8 cellular contexts compared by ENCODE assay signal in genomic region chr6:82365011-82365751, GRCh38. TPM values are rescaled to one million over a fixed set of nuclear protein-coding genes. Genes with fewer than 3 reads are reported as not detected.
DNase-seq lines count a peak whose midpoint lies in the region; ATAC-seq, FAIRE-seq and TF ChIP-seq lines count a peak whose summit lies in the region.

No MANE protein-coding gene starts in this region.

- FAIRE-seq in H1 (lab: Jason Lieb, UNC) (no peak), urothelium cell line (lab: Jason Lieb, UNC) (no peak)

- H3K23ac ChIP-seq in H1 (ENCODE audit: insufficient read length) = no peak overlapping the region

- 2% methylated on average over 61 of the region's 67 CpGs; no CpG with 5 or more reads in 1 of the 2 experiments for WGBS in H1 (ENCODE audit: extremely low coverage in 1 of 2, insufficient coverage in 1 of 2, insufficient read length in 1 of 2, insufficient replicate concordance in 2 of 2, low coverage in 1 of 2, low lambda C conversion rate in 2 of 2, missing lambda C conversion rate in 1 of 2), 2 experiments
- WGBS in mesodermal cell (ENCODE audit: insufficient coverage in 2 of 2), 2 experiments = 5 to 7% methylated on average over 44 to 52 of the region's 67 CpGs

- peaks cover 5 to 16% (median 7%) of the 10 kb centered on the region in 4 experiments for H3K4me1 ChIP-seq in H1 (replicated peaks in 1 of 4; ENCODE audit: control insufficient read depth in 3 of 4, insufficient read depth in 4 of 4, low read length in 3 of 4)
- H3K4me1 ChIP-seq in mesodermal cell (ENCODE audit: control insufficient read depth, insufficient read depth, low read length, poor library complexity, severe bottlenecking) = peaks cover 3% of the 10 kb centered on the region

- no peak overlapping the region for H3K14ac ChIP-seq in H1 (ENCODE audit: insufficient read length)

- H3K79me2 ChIP-seq in H1 (ENCODE audit: control insufficient read depth in 1 of 2, insufficient read depth in 2 of 2, low read length in 2 of 2) = peaks cover 0 to 21% of the 10 kb centered on the region in 2 experiments; a peak in 3 of 4 replicates

- TF ChIP-seq POLR2A in H1 (IDR thresholded peaks at IDR 0.05; ENCODE audit: control extremely low read depth in 1 of 2, low read depth in 2 of 2, low read length in 2 of 2) = no peak

- H4K91ac ChIP-seq in H1 (replicated peaks; ENCODE audit: insufficient read length, low read length) = peak overlapping the region; percentile 15

- DNase-seq in COR-L47 (lab: John Stamatoyannopoulos, UW) (peak; percentile 46), RPMI8226 (peak; percentile 7), H1 (ENCODE audit: low read depth in 1 of 2, low spot score in 2 of 2) (peak in 1 of 2 experiments; percentile 75), urothelium cell line (ENCODE audit: low spot score) (peak; percentile 53), occipital lobe (lab: John Stamatoyannopoulos, UW) (no peak), HuH-7.5 (ENCODE audit: low spot score) (no peak)

- H2BK15ac ChIP-seq in H1 (ENCODE audit: low read length) = no peak overlapping the region

- peaks cover 0 to 11% (median 2%) of the 10 kb centered on the region in 4 experiments; a peak in 2 of 8 replicates for H3K36me3 ChIP-seq in H1 (ENCODE audit: control insufficient read depth in 2 of 4, insufficient read depth in 4 of 4, low read length in 3 of 4)
- H3K36me3 ChIP-seq in mesodermal cell (ENCODE audit: control insufficient read depth, insufficient read depth, low read length) = peaks cover 11% of the 10 kb centered on the region

- peak overlapping the region; percentile 28 for H3K56ac ChIP-seq in H1 (replicated peaks; ENCODE audit: insufficient read length, low read depth, low read length)

- peak overlapping the region; percentile 83 to 98 for H3K4me2 ChIP-seq in H1 (ENCODE audit: insufficient read depth in 1 of 2, low read depth in 2 of 2, low read length in 2 of 2)

- H2BK120ac ChIP-seq in H1 (replicated peaks; ENCODE audit: low read depth, low read length) = no peak overlapping the region

- no peaks in the 10 kb centered on the region for H3K79me1 ChIP-seq in H1 (ENCODE audit: low read depth, low read length)

- POLR2A ChIA-PET in H1 (lab: Charles Lee; ENCODE audit: partially characterized antibody) = interaction anchor here (0.9 to 1.3 kb wide), 3 partner anchors 15 to 193 kb away, joined by 3 to 5 read pairs (median 3); no protein-coding TSS in a partner anchor

- H2AFZ ChIP-seq in H1 (ENCODE audit: low read length) = peak overlapping the region; percentile 51; the same call in 1 of the 2 replicates

- H3K4me3 ChIP-seq in H1 (ENCODE audit: extremely low read depth in 1 of 4, insufficient read depth in 2 of 4, low read depth in 3 of 4, low read length in 4 of 4) (peak overlapping the region; percentile 70 to 97 (median 80)), mesodermal cell (ENCODE audit: extremely low read depth, insufficient read depth, low read length, poor library complexity, severe bottlenecking) (peak overlapping the region; percentile 77)

- TF ChIP-seq CTCF in H1 (IDR thresholded peaks at IDR 0.05; ENCODE audit: control extremely low read depth in 1 of 3, insufficient read depth in 1 of 3, low read depth in 1 of 3, low read length in 3 of 3) = peak in 1 of 3 experiments; percentile 5; a peak in 2 of 4 replicates

- no peaks in the 10 kb centered on the region; a peak in 1 of 7 replicates for H3K27me3 ChIP-seq in H1 (replicated peaks in 1 of 4; ENCODE audit: control insufficient read depth in 3 of 4, extremely low read depth in 1 of 4, insufficient read depth in 3 of 4, low read length in 3 of 4)

- H4K8ac ChIP-seq in H1 (ENCODE audit: extremely low read depth, insufficient read depth, low read length) = peak overlapping the region; percentile 96

- H3K9ac ChIP-seq in H1 (replicated peaks in 1 of 4; ENCODE audit: extremely low read depth in 1 of 4, low read depth in 3 of 4, low read length in 3 of 4) = peak overlapping the region in 3 of 4 experiments; percentile 68 to 69 (median 68); a peak in 6 of 7 replicates

- no peak; a peak in 1 of 4 replicates for TF ChIP-seq RAD21 in H1 (IDR thresholded peaks at IDR 0.05 in 1 of 2, conservative IDR thresholded peaks at IDR 0.05 in 1 of 2; ENCODE audit: low read depth in 2 of 2, low read length in 2 of 2)

- H2BK20ac ChIP-seq in H1 (ENCODE audit: low read length) = no peak overlapping the region

- no peak for TF ChIP-seq EP300 in H1 (IDR thresholded peaks at IDR 0.05; ENCODE audit: borderline replicate concordance in 1 of 2, low read depth in 2 of 2, low read length in 2 of 2)

- no peak overlapping the region; the same call in 1 of the 2 replicates for H2AK5ac ChIP-seq in H1 (ENCODE audit: low read depth, low read length)

- peak overlapping the region; percentile 78; the same call in 1 of the 2 replicates for H2BK12ac ChIP-seq in H1 (ENCODE audit: low read depth, low read length)

- H3K4ac ChIP-seq in H1 (replicated peaks; ENCODE audit: insufficient read length, low read depth, low read length) = peak overlapping the region; percentile 19

- peak overlapping the region; percentile 41 for H4K5ac ChIP-seq in H1 (ENCODE audit: insufficient read length, low read depth, low read length)

- CTCF ChIA-PET in H1 (lab: Charles Lee; ENCODE audit: partially characterized antibody) = interaction anchor here (0.7 to 1.4 kb wide), 8 partner anchors 8 to 112 kb away, joined by 3 to 5 read pairs (median 3); no protein-coding TSS in a partner anchor

- peak overlapping the region; percentile 95 for H3K18ac ChIP-seq in H1 (ENCODE audit: extremely low read depth, low read length)

- H3K23me2 ChIP-seq in H1 (ENCODE audit: low read depth, low read length) = peaks cover 10% of the 10 kb centered on the region; the same call in 1 of the 2 replicates

- H4K20me1 ChIP-seq in H1 (replicated peaks in 1 of 2; ENCODE audit: control insufficient read depth in 1 of 2, insufficient read depth in 2 of 2, low read length in 2 of 2) = peaks cover 0 to 3% of the 10 kb centered on the region in 2 experiments

- no peaks in the 10 kb centered on the region for H3K9me3 ChIP-seq in H1 (ENCODE audit: insufficient read depth in 2 of 2, low read depth in 1 of 2, low read length in 1 of 2)
- H3K9me3 ChIP-seq in mesodermal cell (ENCODE audit: control insufficient read depth, low read length) = no peaks in the 10 kb centered on the region

- peak; percentile 25 for ATAC-seq in GM21786 (IDR thresholded peaks at IDR 0.05; ENCODE audit: unreplicated experiment)

- no peak overlapping the region; the same call in 1 of the 2 replicates for H3K27ac ChIP-seq in H1 (ENCODE audit: low read depth, low read length)
- peak overlapping the region; percentile 8 for H3K27ac ChIP-seq in mesodermal cell (ENCODE audit: low read depth, low read length, severe bottlenecking)

- H2BK5ac ChIP-seq in H1 (ENCODE audit: low read depth, low read length) = 0 out of 2 replicates have a peak overlapping the region, but pooled peaks have one; percentile 56

TF ChIP-seq in H1, 55 proteins besides CTCF, POLR2A, EP300 and RAD21 (continues in another document):
- TF ChIP-seq SIRT6 (IDR thresholded peaks at IDR 0.05; ENCODE audit: low read length) = no peak
- TF ChIP-seq CEBPB (IDR thresholded peaks at IDR 0.05; ENCODE audit: low read depth, low read length) = no peak
- TF ChIP-seq SUZ12 (IDR thresholded peaks at IDR 0.05; ENCODE audit: low read length) = peak; percentile 44; the same call in 1 of the 2 replicates
- TF ChIP-seq SP4 (IDR thresholded peaks at IDR 0.05; ENCODE audit: low read length) = no peak
- TF ChIP-seq PHF8 (conservative IDR thresholded peaks at IDR 0.05; ENCODE audit: low read depth, low read length) = 0 out of 2 replicates have a peak, but pooled peaks have one; percentile 14
- TF ChIP-seq TAF1 (IDR thresholded peaks at IDR 0.05; ENCODE audit: low read depth, low read length) = peak; percentile 20; the same call in 1 of the 2 replicates
- no peak for TF ChIP-seq ZNF274 (IDR thresholded peaks at IDR 0.05; ENCODE audit: borderline replicate concordance, extremely low read depth, low read length)
- 0 out of 2 replicates have a peak, but pooled peaks have one; percentile 40 for TF ChIP-seq YY1 (IDR thresholded peaks at IDR 0.05; ENCODE audit: low read depth, low read length)
- no peak for TF ChIP-seq BCL11A (IDR thresholded peaks at IDR 0.05; ENCODE audit: low read depth in 2 of 2, low read length in 2 of 2)
- TF ChIP-seq TCF12 (IDR thresholded peaks at IDR 0.05; ENCODE audit: low read depth, low read length) = no peak
- TF ChIP-seq TAF7 (optimal IDR thresholded peaks at IDR 0.05; ENCODE audit: borderline replicate concordance, low read depth, low read length) = no peak
- no peak for TF ChIP-seq EZH2 (IDR thresholded peaks at IDR 0.05; ENCODE audit: low read depth, low read length, severe bottlenecking)
- TF ChIP-seq CREB1 (IDR thresholded peaks at IDR 0.05) = no peak
- 0 out of 4 replicates have a peak, but pooled peaks of 1 of the 2 experiments have one; percentile 18 for TF ChIP-seq HDAC2 (IDR thresholded peaks at IDR 0.05; ENCODE audit: borderline replicate concordance in 1 of 2, low read depth in 2 of 2, low read length in 2 of 2)
- TF ChIP-seq SIX5 (IDR thresholded peaks at IDR 0.05; ENCODE audit: low read depth, low read length) = no peak
- TF ChIP-seq KDM4A (IDR thresholded peaks at IDR 0.05; ENCODE audit: low read depth, low read length, severe bottlenecking) = peak; percentile 83
- no peak for TF ChIP-seq CBX5 (IDR thresholded peaks at IDR 0.05; ENCODE audit: low read depth, low read length)
- no peak for TF ChIP-seq GTF2F1 (IDR thresholded peaks at IDR 0.05; ENCODE audit: borderline replicate concordance, low read depth, low read length)
- TF ChIP-seq CHD1 (IDR thresholded peaks at IDR 0.05; ENCODE audit: low read depth, low read length) = no peak

RNA-seq across cellular contexts. Expression of gene TPBG, which starts 1.6 kb away (rescaled TPM):
- 28.4 and 29.5 TPM in 2 replicates for total RNA-seq in H1 (2021; fragmentation: NEBNext Ultra II Directional; extraction: Animal tissue kit (Norgen Biotek cat#: 25700))
- polyA plus RNA-seq in H1 (2011; rRNA removed) = 33.6 and 44.1 TPM in 2 replicates
- polyA plus RNA-seq in H1 (2011; cell fraction: cytosol; rRNA removed) = 31.6 TPM
- 72.3 TPM for polyA plus RNA-seq in H1 (2011; cell fraction: nucleus; rRNA removed)
- 20.7 to 25.7 TPM (median 23.0 TPM) in 4 replicates for polyA plus RNA-seq in H1 (2012, experiment 1 of 2)
- polyA plus RNA-seq in H1 (2012, experiment 2 of 2) = 16.8 TPM
- 47.0 TPM for polyA plus RNA-seq in H1 (2013, experiment 1 of 2)
- polyA plus RNA-seq in H1 (2013, experiment 2 of 2) = 43.4 TPM
- polyA minus RNA-seq in H1 (2011; rRNA and poly(A)+ RNA removed) = 15.7 and 15.9 TPM in 2 replicates
- 20.0 TPM for polyA minus RNA-seq in H1 (2011; cell fraction: cytosol; rRNA and poly(A)+ RNA removed)
- 51.8 TPM for polyA minus RNA-seq in H1 (2011; cell fraction: nucleus; rRNA and poly(A)+ RNA removed)
- 39.7 TPM for polyA plus RNA-seq in mesodermal cell (2013, experiment 1 of 2)
- 35.1 TPM for polyA plus RNA-seq in mesodermal cell (2013, experiment 2 of 2)
- total RNA-seq in occipital lobe = 2.2 TPM

Comparison
In these comparisons a context has a peak if more than half of its experiments do, and no peak if none do; other contexts are left out.
1. DNase-seq: peak in COR-L47 (single experiment), RPMI8226 (single experiment) and urothelium cell line (single experiment); none in occipital lobe (single experiment) and HuH-7.5 (single experiment).